Comparison of ENCODE assay signal across 2 cellular contexts in the genomic region with DNA sequence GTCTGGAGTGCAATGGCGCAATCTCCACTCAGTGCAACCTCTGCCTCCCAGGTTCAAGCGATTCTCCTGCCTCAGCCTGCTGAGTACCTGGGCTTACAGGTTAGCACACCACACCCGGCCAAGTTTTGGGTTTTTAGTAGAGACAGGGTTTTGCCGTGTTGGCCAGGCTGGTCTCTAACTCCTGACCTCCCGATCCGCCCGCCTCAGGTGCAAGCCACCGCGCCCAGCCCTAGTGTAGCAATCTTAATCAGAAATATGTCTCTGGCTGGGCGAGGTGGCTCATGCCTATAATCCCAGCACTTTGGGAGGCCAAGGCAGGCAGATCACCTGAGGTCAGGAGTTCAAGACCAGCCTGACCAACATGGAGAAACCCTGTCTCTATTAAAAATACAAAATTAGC. TPM values are rescaled to one million over a fixed set of nuclear protein-coding genes. Genes with fewer than 3 reads are reported as not detected.
"Had no signal": no experiment of that assay in that cellular context is flagged by ENCODE, and none has a peak within 500 bp of the region (broad histone marks: within the 10 kb centered on the region; RNA-seq: fewer than 3 reads in every experiment).

No MANE protein-coding gene starts in this region.

RNA-seq across cellular contexts. Expression of a gene that starts 51.6 kb away (rescaled TPM):
- total RNA-seq: endothelial cell of umbilical vein, left ventricle myocardium superior had no signal
